ENCODE assay signal across 10 cellular contexts in the genomic region with DNA sequence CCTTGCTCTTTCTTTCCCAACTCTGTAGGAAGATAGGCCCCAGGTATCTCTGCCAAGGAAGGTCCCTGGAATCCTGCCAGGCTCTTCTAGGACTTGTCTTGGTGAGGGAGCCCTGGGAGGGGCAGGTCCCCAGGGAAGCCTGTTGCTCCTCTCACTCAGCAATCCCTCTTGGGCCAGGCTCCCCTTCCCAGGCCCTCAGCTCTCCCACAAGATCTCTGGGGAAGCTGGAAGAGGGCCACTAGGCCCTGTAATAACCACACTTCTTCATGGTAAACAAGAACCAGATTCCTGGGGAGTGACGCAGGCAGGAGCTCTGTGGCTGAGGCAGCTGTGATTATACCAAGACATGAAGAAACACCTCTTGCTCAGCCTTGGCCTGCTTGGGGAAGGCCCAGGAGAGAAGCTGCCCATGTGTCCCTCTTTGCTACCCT. TPM values are rescaled to one million over a fixed set of nuclear protein-coding genes. Genes with fewer than 3 reads are reported as not detected.
A peak's percentile ranks its signal among the peaks of the same experiment; 100 is the strongest.
DNase-seq lines count a peak whose midpoint lies in the region; ATAC-seq, FAIRE-seq and TF ChIP-seq lines count a peak whose summit lies in the region.
"Had no signal": no experiment of that assay in that cellular context is flagged by ENCODE, and none has a peak within 500 bp of the region (broad histone marks: within the 10 kb centered on the region; RNA-seq: fewer than 3 reads in every experiment).

No MANE protein-coding gene starts in this region.

- no peaks in the 10 kb centered on the region for H3K79me2 ChIP-seq in keratinocyte (ENCODE audit: control insufficient read depth, insufficient read depth, low read length)

- WGBS in suprapubic skin = 50% methylated on average over 1 of the region's 1 CpG

- no peaks in the 10 kb centered on the region for H3K36me3 Mint-ChIP-seq in activated naive CD4-positive, alpha-beta T cell treated with anti-CD3 and anti-CD28 coated beads, Interleukin-2, amount 50 U/mL, for 72 hours
- no peaks in the 10 kb centered on the region for H3K36me3 Mint-ChIP-seq in immature natural killer cell

- no peaks in the 10 kb centered on the region for H3K9me1 ChIP-seq in keratinocyte (ENCODE audit: control insufficient read depth, extremely low read depth, insufficient read depth, low read length)

- H3K36me3 ChIP-seq in keratinocyte (ENCODE audit: control insufficient read depth in 2 of 2, extremely low read depth in 1 of 2, insufficient read depth in 2 of 2, low read length in 2 of 2) (no peaks in the 10 kb centered on the region), suprapubic skin (no peaks in the 10 kb centered on the region)

- no peaks in the 10 kb centered on the region for H3K9me3 Mint-ChIP-seq in activated naive CD4-positive, alpha-beta T cell treated with anti-CD3 and anti-CD28 coated beads, Interleukin-2, amount 50 U/mL, for 72 hours
- no peaks in the 10 kb centered on the region for H3K9me3 Mint-ChIP-seq in immature natural killer cell

- in situ Hi-C loops in astrocyte of the cerebellum (cut with HindIII; ENCODE audit: low sequenced_read_pairs) = no loop called here

- H3K27me3 ChIP-seq in keratinocyte (ENCODE audit: control insufficient read depth, extremely low read depth, insufficient read depth, low read length) (no peaks in the 10 kb centered on the region), suprapubic skin (no peaks in the 10 kb centered on the region)

- no peak overlapping the region for H3K27ac Mint-ChIP-seq in activated naive CD4-positive, alpha-beta T cell treated with anti-CD3 and anti-CD28 coated beads, Interleukin-2, amount 50 U/mL, for 72 hours
- no peak overlapping the region for H3K27ac Mint-ChIP-seq in immature natural killer cell

- peaks cover 0 to 3% (median under 1%) of the 10 kb centered on the region in 3 donors for H3K27me3 Mint-ChIP-seq in immature natural killer cell (ENCODE audit: low read depth in 3 of 3)

- peak overlapping the region; percentile 85 for H3K27ac ChIP-seq in keratinocyte (ENCODE audit: control insufficient read depth, insufficient read depth, low read length)
- peak overlapping the region; percentile 57 for H3K27ac ChIP-seq in suprapubic skin
- H3K27ac ChIP-seq: KMS-11 had no signal

- dilution Hi-C loops in keratinocyte (cut with MboI; ENCODE audit: extremely low pct_ligation_motif_present, low sequenced_read_pairs) = no loop called here

- ATAC-seq in activated naive CD4-positive, alpha-beta T cell treated with anti-CD3 and anti-CD28 coated beads, Interleukin-2, amount 50 U/mL, for 72 hours = no peak
- ATAC-seq: activated CD4-positive, CD25-positive, alpha-beta regulatory T cell treated with anti-CD3 and anti-CD28 coated beads, Interleukin-2, amount 50 U/mL, for 24 hours had no signal

- peak overlapping the region; percentile 65 for H3K9ac ChIP-seq in keratinocyte (ENCODE audit: control insufficient read depth, extremely low read depth, insufficient read depth, low read length)
- H3K9ac ChIP-seq: KMS-11 had no signal

- no peak for TF ChIP-seq POLR2A in suprapubic skin (IDR thresholded peaks at IDR 0.05)

- peak overlapping the region; percentile 66 for H3K4me2 ChIP-seq in keratinocyte (ENCODE audit: control insufficient read depth, extremely low read depth, insufficient read depth, low read depth, low read length)
- H3K4me2 ChIP-seq: KMS-11 had no signal

- no peaks in the 10 kb centered on the region for H3K9me3 ChIP-seq in keratinocyte (ENCODE audit: control insufficient read depth, low read depth, low read length)
- no peaks in the 10 kb centered on the region for H3K9me3 ChIP-seq in suprapubic skin

- peaks cover 1 to 7% of the 10 kb centered on the region in 2 donors for H3K4me1 Mint-ChIP-seq in immature natural killer cell

- H3K4me1 ChIP-seq in keratinocyte (ENCODE audit: control insufficient read depth, extremely low read depth, insufficient read depth, low read length) = peaks cover 25% of the 10 kb centered on the region
- H3K4me1 ChIP-seq in suprapubic skin = peaks cover 39% of the 10 kb centered on the region

- TF ChIP-seq CTCF in astrocyte of the cerebellum (IDR thresholded peaks at IDR 0.05; ENCODE audit: low read depth, low read length, missing control alignments) (no peak), keratinocyte (optimal IDR thresholded peaks at IDR 0.05 in 1 of 3, IDR thresholded peaks at IDR 0.05 in 1 of 3, conservative IDR thresholded peaks at IDR 0.05 in 1 of 3; ENCODE audit: extremely low read depth in 1 of 3, insufficient read depth in 2 of 3, low read length in 3 of 3) (no peak), suprapubic skin (IDR thresholded peaks at IDR 0.05) (no peak)

- H2AFZ ChIP-seq in keratinocyte (ENCODE audit: control insufficient read depth, low read length) = peak overlapping the region; percentile 75

- no peak overlapping the region for H3K4me3 Mint-ChIP-seq in immature natural killer cell

- H4K20me1 ChIP-seq in keratinocyte (ENCODE audit: control insufficient read depth, extremely low read depth, insufficient read depth, low read length) = no peaks in the 10 kb centered on the region

- DNase-seq in HK-2 (ENCODE audit: unreplicated experiment) (peak; percentile 85), astrocyte of the cerebellum (ENCODE audit: low read depth) (peak; percentile 99), keratinocyte (ENCODE audit: low read depth, low spot score) (peak; percentile 58), suprapubic skin (ENCODE audit: low spot score in 2 of 2) (no peak), NCI-H2227 treated with DMSO at 0.1 percent for 48 hours (lab: John Stamatoyannopoulos, UW) (no peak), GDM1 (lab: John Stamatoyannopoulos, UW) (no peak), immature natural killer cell (no peak)
- no peak for DNase-seq in activated naive CD4-positive, alpha-beta T cell treated with anti-CD3 and anti-CD28 coated beads, Interleukin-2, amount 50 U/mL, for 72 hours (ENCODE audit: low spot score in 2 of 2)

- FAIRE-seq in keratinocyte (lab: Jason Lieb, UNC) = peak; percentile 90

- H3K4me3 ChIP-seq in astrocyte of the cerebellum (ENCODE audit: low read depth, low read length) (no peak overlapping the region), keratinocyte (ENCODE audit: control insufficient read depth in 2 of 3, extremely low read depth in 1 of 3, insufficient read depth in 2 of 3, low read depth in 1 of 3, low read length in 3 of 3) (no peak overlapping the region), suprapubic skin (no peak overlapping the region)

- no peak for TF ChIP-seq EP300 in suprapubic skin (IDR thresholded peaks at IDR 0.05)

RNA-seq across cellular contexts. Expression of gene MAPKAPK2, which starts 9.9 kb away (rescaled TPM):
- 41.5 to 67.0 TPM (median 42.1 TPM) in 3 replicates for polyA plus RNA-seq in keratinocyte
- polyA plus RNA-seq in keratinocyte (2011; ENCODE audit: low read depth) = 21.7 TPM
- polyA plus RNA-seq in keratinocyte (2011; cell fraction: cytosol; rRNA removed) = 60.1 and 61.0 TPM in 2 replicates
- 49.3 and 51.2 TPM in 2 replicates for polyA plus RNA-seq in keratinocyte (2011; cell fraction: nucleus; rRNA removed)
- polyA plus RNA-seq in keratinocyte (2012; ENCODE audit: low replicate concordance) = 44.0 and 47.9 TPM in 2 replicates
- polyA minus RNA-seq in keratinocyte = 52.2 to 83.1 TPM (median 53.9 TPM) in 3 replicates
- 45.8 TPM for polyA minus RNA-seq in keratinocyte (2011; cell fraction: cytosol; rRNA and poly(A)+ RNA removed)
- 18.9 and 26.6 TPM in 2 replicates for polyA minus RNA-seq in keratinocyte (2011; cell fraction: nucleus; rRNA and poly(A)+ RNA removed)
- total RNA-seq in suprapubic skin = 10 to 100 TPM; 38.0 to 72.3 (median 62.4) TPM
- total RNA-seq in activated naive CD4-positive, alpha-beta T cell treated with anti-CD3 and anti-CD28 coated beads, Interleukin-2, amount 50 U/mL, for 72 hours = 100 to 1,000 TPM in 1 of 2 donors, 10 to 100 TPM in 1; 69.4 to 116 TPM
- 1 to 10 TPM; 3.5 to 7.2 (median 4.1) TPM for polyA plus RNA-seq in immature natural killer cell

RNA-seq across cellular contexts. Expression of gene DYRK3, which starts 39.4 kb away (rescaled TPM):
- polyA plus RNA-seq in keratinocyte = 9.9 to 15.0 TPM (median 11.8 TPM) in 3 replicates
- 5.2 TPM for polyA plus RNA-seq in keratinocyte (2011; ENCODE audit: low read depth)
- 7.7 and 11.3 TPM in 2 replicates for polyA plus RNA-seq in keratinocyte (2011; cell fraction: cytosol; rRNA removed)
- 12.3 and 13.7 TPM in 2 replicates for polyA plus RNA-seq in keratinocyte (2011; cell fraction: nucleus; rRNA removed)
- 5.4 and 14.0 TPM in 2 replicates for polyA plus RNA-seq in keratinocyte (2012; ENCODE audit: low replicate concordance)
- polyA minus RNA-seq in keratinocyte = 9.4 to 17.9 TPM (median 14.7 TPM) in 3 replicates
- 15.3 TPM for polyA minus RNA-seq in keratinocyte (2011; cell fraction: cytosol; rRNA and poly(A)+ RNA removed)
- 13.9 and 24.7 TPM in 2 replicates for polyA minus RNA-seq in keratinocyte (2011; cell fraction: nucleus; rRNA and poly(A)+ RNA removed)
- 1 to 10 TPM; 2.2 to 4.7 (median 4.1) TPM for total RNA-seq in suprapubic skin
- total RNA-seq in activated naive CD4-positive, alpha-beta T cell treated with anti-CD3 and anti-CD28 coated beads, Interleukin-2, amount 50 U/mL, for 72 hours = 10 to 100 TPM in 1 of 2 donors, 1 to 10 TPM in 1; 2.8 to 12.8 TPM
- not detected for polyA plus RNA-seq in immature natural killer cell

Comparison
In these comparisons a context has a peak if more than half of its experiments do, and no peak if none do; other contexts are left out.
1. DNase-seq: peak in HK-2 (single experiment), astrocyte of the cerebellum (single experiment) and keratinocyte (single experiment); none in suprapubic skin (0 of 2), NCI-H2227 treated with DMSO at 0.1 percent for 48 hours (single experiment), activated naive CD4-positive, alpha-beta T cell treated with anti-CD3 and anti-CD28 coated beads, Interleukin-2, amount 50 U/mL, for 72 hours (0 of 2), GDM1 (single experiment) and immature natural killer cell (0 of 3).